12 cellular contexts compared by ENCODE assay signal in the genomic region with DNA sequence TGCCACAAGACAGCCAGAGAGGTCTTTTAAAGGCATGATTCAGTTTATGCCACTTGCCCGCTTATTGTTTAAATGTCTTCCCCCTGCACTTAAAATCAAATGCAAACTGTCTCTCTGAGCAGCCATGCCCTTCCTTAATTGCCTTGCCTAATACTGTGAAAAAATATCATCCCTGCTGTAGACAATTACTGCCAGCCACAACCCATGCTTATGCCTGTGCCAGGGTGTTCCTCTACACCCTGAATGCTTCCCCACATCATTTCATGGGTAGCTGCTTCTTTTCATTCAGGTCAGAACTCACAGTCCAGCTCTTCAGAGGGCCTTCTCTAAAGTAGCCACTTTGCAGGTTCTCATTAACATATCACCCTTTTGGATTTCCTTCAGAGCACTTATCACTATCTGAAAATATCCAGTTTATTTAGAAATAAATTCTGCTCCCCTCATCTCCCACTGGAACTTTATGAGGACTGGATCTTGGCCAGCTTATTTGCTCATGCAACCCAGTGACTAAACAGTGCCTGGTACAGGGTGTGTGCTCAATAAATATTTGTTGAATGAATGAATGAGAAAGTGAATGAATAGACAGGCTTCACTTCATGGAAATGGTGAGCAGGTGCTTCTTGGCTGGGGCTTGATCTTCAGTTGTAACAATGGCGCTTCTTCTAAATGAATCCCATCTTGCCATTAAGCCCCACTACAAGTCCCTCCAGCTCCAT.
DNase-seq lines count a peak whose midpoint lies in the region; ATAC-seq, FAIRE-seq and TF ChIP-seq lines count a peak whose summit lies in the region.
"Had no signal": no experiment of that assay in that cellular context is flagged by ENCODE, and none has a peak within 500 bp of the region (broad histone marks: within the 10 kb centered on the region; RNA-seq: fewer than 3 reads in every experiment).

No MANE protein-coding gene starts in this region.

- no peak overlapping the region for H3K4ac ChIP-seq in neuronal stem cell (ENCODE audit: low read length)

- H3K27me3 ChIP-seq in bronchial epithelial cell (ENCODE audit: control insufficient read depth, insufficient read depth, low read length): no peaks in the 10 kb centered on the region
- no peaks in the 10 kb centered on the region for H3K27me3 ChIP-seq in neuronal stem cell (ENCODE audit: control insufficient read depth in 3 of 3, insufficient read depth in 3 of 3, low read depth in 1 of 3, low read length in 3 of 3)
- no peaks in the 10 kb centered on the region for H3K27me3 ChIP-seq in esophagus squamous epithelium
- H3K27me3 ChIP-seq: spleen, tibial artery had no signal

- peak; percentile 19 for DNase-seq in Daoy (ENCODE audit: low read depth)
- DNase-seq in NCI-H2081 (lab: John Stamatoyannopoulos, UW): peak; percentile 10 to 64
- DNase-seq in bronchial epithelial cell (ENCODE audit: low read depth): peak; percentile 79
- DNase-seq in neuronal stem cell (ENCODE audit: low spot score): no peak
- no peak for DNase-seq in esophagus squamous epithelium (lab: John Stamatoyannopoulos, UW)
- no peak for DNase-seq in activated T-cell treated with anti-CD3 and anti-CD28 coated beads, Interleukin-2, amount 50 U/mL, for 72 hours
- no peak for DNase-seq in activated T-cell treated with anti-CD3 and anti-CD28 coated beads, Interleukin-2, amount 50 U/mL, for 4 hours
- DNase-seq: glutamatergic neuron, NCI-H526, spleen, tibial artery had no signal

- no peak overlapping the region for H2AK5ac ChIP-seq in neuronal stem cell (ENCODE audit: low read depth, low read length)

- H3K79me1 ChIP-seq in neuronal stem cell (ENCODE audit: low read depth, low read length): no peaks in the 10 kb centered on the region

- peaks cover 0 to 2% of the 10 kb centered on the region in 2 donors for H3K4me1 ChIP-seq in neuronal stem cell (ENCODE audit: control insufficient read depth in 2 of 2, insufficient read depth in 1 of 2, low read depth in 1 of 2, low read length in 2 of 2)
- no peaks in the 10 kb centered on the region for H3K4me1 ChIP-seq in esophagus squamous epithelium
- H3K4me1 ChIP-seq: spleen, tibial artery had no signal

- no peaks in the 10 kb centered on the region for H3K36me3 Mint-ChIP-seq in activated T-cell treated with anti-CD3 and anti-CD28 coated beads, Interleukin-2, amount 50 U/mL, for 72 hours (ENCODE audit: insufficient read depth in 2 of 2)
- no peaks in the 10 kb centered on the region for H3K36me3 Mint-ChIP-seq in activated T-cell treated with anti-CD3 and anti-CD28 coated beads, Interleukin-2, amount 50 U/mL, for 4 hours (ENCODE audit: insufficient read depth)

- H3K4me3 ChIP-seq in bronchial epithelial cell (ENCODE audit: low read depth, low read length) (no peak overlapping the region), neuronal stem cell (ENCODE audit: low read length in 2 of 2) (no peak overlapping the region), esophagus squamous epithelium (no peak overlapping the region)
- H3K4me3 ChIP-seq: spleen, tibial artery had no signal

- peak overlapping the region; percentile 15 for H2AFZ ChIP-seq in neuronal stem cell (ENCODE audit: low read length)

- no peak for TF ChIP-seq POLR2A in esophagus squamous epithelium (IDR thresholded peaks at IDR 0.05)

- H4K91ac ChIP-seq in neuronal stem cell (ENCODE audit: low read depth, low read length, poor library complexity): no peak overlapping the region

- no peak overlapping the region for H2BK12ac ChIP-seq in neuronal stem cell (ENCODE audit: low read length)

- FAIRE-seq in bronchial epithelial cell (lab: Jason Lieb, UNC): no peak

- H3K27me3 Mint-ChIP-seq in activated T-cell treated with anti-CD3 and anti-CD28 coated beads, Interleukin-2, amount 50 U/mL, for 72 hours (ENCODE audit: low read depth): peaks cover 52% of the 10 kb centered on the region
- H3K27me3 Mint-ChIP-seq in activated T-cell treated with anti-CD3 and anti-CD28 coated beads, Interleukin-2, amount 50 U/mL, for 4 hours (ENCODE audit: low read depth): peaks cover 3% of the 10 kb centered on the region

- H3K36me3 ChIP-seq in bronchial epithelial cell (ENCODE audit: control insufficient read depth, insufficient read depth, low read length) (no peaks in the 10 kb centered on the region), neuronal stem cell (replicated peaks in 1 of 2; ENCODE audit: control insufficient read depth in 2 of 2, insufficient read depth in 2 of 2, low read length in 2 of 2) (no peaks in the 10 kb centered on the region), esophagus squamous epithelium (no peaks in the 10 kb centered on the region)
- H3K36me3 ChIP-seq: spleen, tibial artery had no signal

- no peak overlapping the region for H3K27ac ChIP-seq in neuronal stem cell (replicated peaks; ENCODE audit: low read length)
- H3K27ac ChIP-seq in esophagus squamous epithelium: no peak overlapping the region
- H3K27ac ChIP-seq: spleen, tibial artery had no signal

- no peak overlapping the region for H3K14ac ChIP-seq in neuronal stem cell (ENCODE audit: low read length)

- WGBS in neuronal stem cell (ENCODE audit: extremely low coverage in 2 of 2, insufficient read length in 2 of 2, insufficient replicate concordance in 1 of 2), 2 donors: no CpG with 5 or more reads among the region's 2 CpGs
- WGBS in esophagus squamous epithelium, 2 donors: 76 to 90% methylated on average over 2 of the region's 2 CpGs

- H3K27ac Mint-ChIP-seq in activated T-cell treated with anti-CD3 and anti-CD28 coated beads, Interleukin-2, amount 50 U/mL, for 72 hours: no peak overlapping the region

- no peak overlapping the region for H2BK15ac ChIP-seq in neuronal stem cell (ENCODE audit: low read length)

- H3K9ac ChIP-seq in neuronal stem cell (ENCODE audit: low read depth, low read length, poor library complexity): no peak overlapping the region

- H3K9me3 ChIP-seq in neuronal stem cell (replicated peaks in 1 of 2; ENCODE audit: control insufficient read depth in 2 of 2, insufficient read depth in 1 of 2, low read depth in 1 of 2, low read length in 2 of 2) (no peaks in the 10 kb centered on the region), esophagus squamous epithelium (no peaks in the 10 kb centered on the region)
- H3K9me3 ChIP-seq: spleen, tibial artery had no signal

- no peak for TF ChIP-seq CTCF in bronchial epithelial cell (IDR thresholded peaks at IDR 0.05; ENCODE audit: insufficient read depth, low read length, severe bottlenecking)
- TF ChIP-seq CTCF in esophagus squamous epithelium (IDR thresholded peaks at IDR 0.05): no peak

- no peak overlapping the region for H2BK120ac ChIP-seq in neuronal stem cell (ENCODE audit: low read depth, low read length)

- intact Hi-C loops in esophagus squamous epithelium (cut with DNase I): no loop called here

- no peak overlapping the region for H3K18ac ChIP-seq in neuronal stem cell (ENCODE audit: low read length)

- H3K9me3 Mint-ChIP-seq in activated T-cell treated with anti-CD3 and anti-CD28 coated beads, Interleukin-2, amount 50 U/mL, for 72 hours: peaks cover 0 to 1% of the 10 kb centered on the region in 2 donors
- H3K9me3 Mint-ChIP-seq in activated T-cell treated with anti-CD3 and anti-CD28 coated beads, Interleukin-2, amount 50 U/mL, for 4 hours: no peaks in the 10 kb centered on the region

- no peak overlapping the region for H4K8ac ChIP-seq in neuronal stem cell (ENCODE audit: low read depth, low read length)

- H3K4me2 ChIP-seq in neuronal stem cell (ENCODE audit: insufficient read depth, low read length, poor library complexity, severe bottlenecking): no peak overlapping the region

- H3K4me1 Mint-ChIP-seq in activated T-cell treated with anti-CD3 and anti-CD28 coated beads, Interleukin-2, amount 50 U/mL, for 72 hours (ENCODE audit: low read depth): no peaks in the 10 kb centered on the region
- H3K4me1 Mint-ChIP-seq in activated T-cell treated with anti-CD3 and anti-CD28 coated beads, Interleukin-2, amount 50 U/mL, for 4 hours (ENCODE audit: low read depth): no peaks in the 10 kb centered on the region

- H2BK5ac ChIP-seq in neuronal stem cell (ENCODE audit: low read length): no peak overlapping the region

- H3K23ac ChIP-seq in neuronal stem cell (ENCODE audit: low read depth, low read length, poor library complexity): no peak overlapping the region

- H3K4me3 Mint-ChIP-seq in activated T-cell treated with anti-CD3 and anti-CD28 coated beads, Interleukin-2, amount 50 U/mL, for 72 hours: no peak overlapping the region
- no peak overlapping the region for H3K4me3 Mint-ChIP-seq in activated T-cell treated with anti-CD3 and anti-CD28 coated beads, Interleukin-2, amount 50 U/mL, for 4 hours

- ATAC-seq in GM21619 (IDR thresholded peaks at IDR 0.05; ENCODE audit: unreplicated experiment): no peak
- no peak for ATAC-seq in activated T-cell treated with anti-CD3 and anti-CD28 coated beads, Interleukin-2, amount 50 U/mL, for 72 hours (replicated peaks in 1 of 2)
- no peak for ATAC-seq in activated T-cell treated with anti-CD3 and anti-CD28 coated beads, Interleukin-2, amount 50 U/mL, for 4 hours

Comparison
In these comparisons a context has a peak if more than half of its experiments do, and no peak if none do; other contexts are left out.
1. DNase-seq: peak in Daoy (single experiment), NCI-H2081 (2 of 2) and bronchial epithelial cell (single experiment); none in neuronal stem cell (single experiment), esophagus squamous epithelium (single experiment), activated T-cell treated with anti-CD3 and anti-CD28 coated beads, Interleukin-2, amount 50 U/mL, for 72 hours (0 of 2) and activated T-cell treated with anti-CD3 and anti-CD28 coated beads, Interleukin-2, amount 50 U/mL, for 4 hours (single experiment).